23 cellular contexts compared by ENCODE assay signal in the genomic region with DNA sequence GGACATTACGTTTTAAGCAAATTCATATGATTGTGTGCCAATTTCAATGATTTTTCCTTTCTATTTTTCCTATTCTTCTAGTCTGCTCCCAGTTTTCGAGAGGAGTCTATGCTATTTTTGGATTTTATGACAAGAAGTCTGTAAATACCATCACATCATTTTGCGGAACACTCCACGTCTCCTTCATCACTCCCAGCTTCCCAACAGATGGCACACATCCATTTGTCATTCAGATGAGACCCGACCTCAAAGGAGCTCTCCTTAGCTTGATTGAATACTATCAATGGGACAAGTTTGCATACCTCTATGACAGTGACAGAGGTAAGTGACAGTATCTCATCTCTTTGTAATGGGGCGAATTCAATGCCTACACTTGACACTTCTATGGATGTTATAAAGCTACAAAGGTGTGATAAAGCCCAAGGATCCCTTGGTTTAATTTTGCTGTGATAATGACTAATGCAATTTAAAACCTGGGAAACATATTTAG.
DNase-seq lines count a peak whose midpoint lies in the region; ATAC-seq and TF ChIP-seq lines count a peak whose summit lies in the region.
"Had no signal": no experiment of that assay in that cellular context is flagged by ENCODE, and none has a peak within 500 bp of the region (broad histone marks: within the 10 kb centered on the region; RNA-seq: fewer than 3 reads in every experiment).

No MANE protein-coding gene starts in this region.

- H3K27ac Mint-ChIP-seq in GM23338, result no peak overlapping the region
- H3K27ac Mint-ChIP-seq in stimulated activated effector memory CD8-positive, alpha-beta T cell treated with anti-CD3 and anti-CD28 coated beads, Interleukin-12 subunit alpha, Interleukin-12 subunit beta, amount 100 ng/mL, for 72 hours, result no peak overlapping the region
- H3K27ac Mint-ChIP-seq: B cell; CD4-positive, alpha-beta T cell; CD8-positive, alpha-beta T cell had no signal

- DNase-seq in GM23338 (ENCODE audit: low spot score) (peak; percentile 17), mesendoderm (peak; percentile 5), SHP77 treated with DMSO at 0.1 percent for 48 hours (lab: John Stamatoyannopoulos, UW) (no peak)
- no peak for DNase-seq in stimulated activated effector memory CD8-positive, alpha-beta T cell treated with anti-CD3 and anti-CD28 coated beads, Interleukin-12 subunit alpha, Interleukin-12 subunit beta, amount 100 ng/mL, for 72 hours (ENCODE audit: low spot score in 2 of 2)
- DNase-seq: AML-193; Caco-2; Calu3; CD4-positive, alpha-beta T cell; CD8-positive, alpha-beta T cell; DMS 273 treated with DMSO at 0.1 percent for 48 hours; DMS153; DMS53; DMS79; DND-41; EL; GDM1 had no signal

- H3K18ac ChIP-seq in mesendoderm (ENCODE audit: low read length), result no peak overlapping the region

- H4K5ac ChIP-seq in mesendoderm (ENCODE audit: low read length), result no peak overlapping the region

- TF ChIP-seq EP300 in neural cell (conservative IDR thresholded peaks at IDR 0.05; ENCODE audit: poor library complexity, severe bottlenecking), result peak; percentile 97

- H3F3A ChIP-seq in GM23338 (replicated peaks; ENCODE audit: low read depth) (no peaks in the 10 kb centered on the region), neural cell (ENCODE audit: insufficient read depth, low read length, poor library complexity, severe bottlenecking) (peaks cover 4% of the 10 kb centered on the region)

- TF ChIP-seq RAD21 in neural cell (conservative IDR thresholded peaks at IDR 0.05), result peak; percentile 13

- H3K27ac ChIP-seq in GM23338 (ENCODE audit: low read depth), result no peak overlapping the region
- no peak overlapping the region for H3K27ac ChIP-seq in mesendoderm (ENCODE audit: low read depth, low read length)
- no peak overlapping the region for H3K27ac ChIP-seq in neural cell (ENCODE audit: low read length)
- H3K27ac ChIP-seq: 22Rv1; A549; BLaER1 treated with 17β-estradiol and CSF1 and Interleukin-3, amounts not matched to agents 10 nM and 100 nM; C4-2B had no signal

- WGBS in mesendoderm (ENCODE audit: extremely low coverage, insufficient coverage, low lambda C conversion rate), result no CpG with 5 or more reads among the region's 6 CpGs

- no peaks in the 10 kb centered on the region for H4K20me1 ChIP-seq in GM23338 (replicated peaks; ENCODE audit: insufficient read depth)
- peaks cover 21% of the 10 kb centered on the region for H4K20me1 ChIP-seq in neural cell (ENCODE audit: insufficient read depth)
- H4K20me1 ChIP-seq: BLaER1 treated with 17β-estradiol and CSF1 and Interleukin-3, amounts not matched to agents 10 nM and 100 nM had no signal

- no peak for ATAC-seq in GM23338
- no peak for ATAC-seq in stimulated activated effector memory CD8-positive, alpha-beta T cell treated with anti-CD3 and anti-CD28 coated beads, Interleukin-12 subunit alpha, Interleukin-12 subunit beta, amount 100 ng/mL, for 72 hours
- ATAC-seq: A549; CD8-positive, alpha-beta T cell; GM12878 had no signal

- no peak overlapping the region for H3K4ac ChIP-seq in mesendoderm (ENCODE audit: low read depth, low read length)

- no peak overlapping the region for H4K8ac ChIP-seq in mesendoderm (ENCODE audit: low read depth, low read length)

- peaks cover 3% of the 10 kb centered on the region for H3K4me1 Mint-ChIP-seq in GM23338
- no peaks in the 10 kb centered on the region for H3K4me1 Mint-ChIP-seq in stimulated activated effector memory CD8-positive, alpha-beta T cell treated with anti-CD3 and anti-CD28 coated beads, Interleukin-12 subunit alpha, Interleukin-12 subunit beta, amount 100 ng/mL, for 72 hours
- H3K4me1 Mint-ChIP-seq: B cell had no signal

- TF ChIP-seq CTCF in GM23338 (conservative IDR thresholded peaks at IDR 0.05; ENCODE audit: low read depth in 2 of 2), result no peak
- TF ChIP-seq CTCF in neural cell (IDR thresholded peaks at IDR 0.05; ENCODE audit: poor library complexity, severe bottlenecking), result no peak

- H2AFZ ChIP-seq in GM23338 (no peak overlapping the region), neural cell (ENCODE audit: low read depth, low read length) (no peak overlapping the region)

- no peaks in the 10 kb centered on the region for H3K27me3 ChIP-seq in GM23338 (ENCODE audit: insufficient read depth)
- no peaks in the 10 kb centered on the region for H3K27me3 ChIP-seq in mesendoderm (ENCODE audit: insufficient read depth, low read length, poor library complexity)
- no peaks in the 10 kb centered on the region for H3K27me3 ChIP-seq in neural cell (ENCODE audit: insufficient read depth, low read depth, low read length)
- H3K27me3 ChIP-seq: BLaER1 treated with 17β-estradiol and CSF1 and Interleukin-3, amounts not matched to agents 10 nM and 100 nM had no signal

- H3K9me2 ChIP-seq in GM23338 (ENCODE audit: insufficient read depth) (no peaks in the 10 kb centered on the region), neural cell (ENCODE audit: insufficient read depth, low read length) (no peaks in the 10 kb centered on the region)

- no peaks in the 10 kb centered on the region for H3K79me1 ChIP-seq in mesendoderm (ENCODE audit: low read length)

- H2AK5ac ChIP-seq in mesendoderm (ENCODE audit: low read length), result no peak overlapping the region

- no peak overlapping the region for H3K56ac ChIP-seq in mesendoderm (ENCODE audit: low read length)

- no peak overlapping the region for H3K9ac ChIP-seq in mesendoderm (ENCODE audit: low read length)
- no peak overlapping the region for H3K9ac ChIP-seq in neural cell (ENCODE audit: low read length)
- H3K9ac ChIP-seq: BLaER1 treated with 17β-estradiol and CSF1 and Interleukin-3, amounts not matched to agents 10 nM and 100 nM had no signal

- H3K4me2 ChIP-seq in GM23338 (no peak overlapping the region), mesendoderm (ENCODE audit: low read length) (no peak overlapping the region), neural cell (ENCODE audit: low read length) (no peak overlapping the region)
- H3K4me2 ChIP-seq: A549; BLaER1 treated with 17β-estradiol and CSF1 and Interleukin-3, amounts not matched to agents 10 nM and 100 nM had no signal

- H3K9me3 ChIP-seq in neural cell (ENCODE audit: low read length), result no peaks in the 10 kb centered on the region
- H3K9me3 ChIP-seq: A549; BLaER1 treated with 17β-estradiol and CSF1 and Interleukin-3, amounts not matched to agents 10 nM and 100 nM; Caco-2 had no signal

- H3K4me1 ChIP-seq in GM23338 (ENCODE audit: insufficient read depth) (no peaks in the 10 kb centered on the region), mesendoderm (ENCODE audit: control insufficient read depth, low read depth, low read length) (no peaks in the 10 kb centered on the region)
- H3K4me1 ChIP-seq: A549; BLaER1 treated with 17β-estradiol and CSF1 and Interleukin-3, amounts not matched to agents 10 nM and 100 nM; Caco-2 had no signal

- no peak overlapping the region for H2BK120ac ChIP-seq in mesendoderm (ENCODE audit: low read depth, low read length)

- H3K4me3 Mint-ChIP-seq in GM23338, result no peak overlapping the region
- H3K4me3 Mint-ChIP-seq in stimulated activated effector memory CD8-positive, alpha-beta T cell treated with anti-CD3 and anti-CD28 coated beads, Interleukin-12 subunit alpha, Interleukin-12 subunit beta, amount 100 ng/mL, for 72 hours, result no peak overlapping the region
- H3K4me3 Mint-ChIP-seq: B cell; CD4-positive, alpha-beta T cell; CD8-positive, alpha-beta T cell had no signal

- H3K9me3 Mint-ChIP-seq in GM23338, result no peaks in the 10 kb centered on the region
- H3K9me3 Mint-ChIP-seq in stimulated activated effector memory CD8-positive, alpha-beta T cell treated with anti-CD3 and anti-CD28 coated beads, Interleukin-12 subunit alpha, Interleukin-12 subunit beta, amount 100 ng/mL, for 72 hours, result peaks cover 26% of the 10 kb centered on the region

- H3K4me3 ChIP-seq in GM23338 (no peak overlapping the region), mesendoderm (ENCODE audit: low read length) (no peak overlapping the region), neural cell (ENCODE audit: low read length) (no peak overlapping the region)
- H3K4me3 ChIP-seq: A549; BLaER1 treated with 17β-estradiol and CSF1 and Interleukin-3, amounts not matched to agents 10 nM and 100 nM; GM12878 had no signal

- H2BK5ac ChIP-seq in mesendoderm (ENCODE audit: low read length), result no peak overlapping the region

- no peaks in the 10 kb centered on the region for H3K27me3 Mint-ChIP-seq in GM23338 (ENCODE audit: insufficient read depth, low read depth, poor library complexity)
- H3K27me3 Mint-ChIP-seq: B cell; CD4-positive, alpha-beta T cell had no signal

- H2BK15ac ChIP-seq in mesendoderm (replicated peaks; ENCODE audit: low read depth), result no peak overlapping the region

- no peaks in the 10 kb centered on the region for H3K36me3 Mint-ChIP-seq in GM23338 (ENCODE audit: low read depth)
- H3K36me3 Mint-ChIP-seq in stimulated activated effector memory CD8-positive, alpha-beta T cell treated with anti-CD3 and anti-CD28 coated beads, Interleukin-12 subunit alpha, Interleukin-12 subunit beta, amount 100 ng/mL, for 72 hours, result no peaks in the 10 kb centered on the region
- H3K36me3 Mint-ChIP-seq: CD8-positive, alpha-beta T cell had no signal

- H3K23ac ChIP-seq in mesendoderm (ENCODE audit: low read length), result no peak overlapping the region

- H3K36me3 ChIP-seq in GM23338 (ENCODE audit: insufficient read depth) (no peaks in the 10 kb centered on the region), mesendoderm (ENCODE audit: control insufficient read depth, insufficient read depth, low read length) (no peaks in the 10 kb centered on the region), neural cell (ENCODE audit: insufficient read depth, low read length) (peaks cover 8% of the 10 kb centered on the region)
- H3K36me3 ChIP-seq: BLaER1 treated with 17β-estradiol and CSF1 and Interleukin-3, amounts not matched to agents 10 nM and 100 nM had no signal

- H3K79me2 ChIP-seq in GM23338 (replicated peaks; ENCODE audit: insufficient read depth), result no peaks in the 10 kb centered on the region
- no peaks in the 10 kb centered on the region for H3K79me2 ChIP-seq in mesendoderm (ENCODE audit: control insufficient read depth, insufficient read depth, low read length)
- H3K79me2 ChIP-seq in neural cell (replicated peaks; ENCODE audit: insufficient read depth, low read length), result peaks cover 26% of the 10 kb centered on the region

TF ChIP-seq in GM23338, 12 proteins besides CTCF, POLR2A, EP300 and RAD21 (continues in another document):
- no peak for TF ChIP-seq EZH2 (IDR thresholded peaks at IDR 0.05; ENCODE audit: low read depth, unreplicated experiment)

TF ChIP-seq in neural cell, 6 proteins besides CTCF, POLR2A, EP300 and RAD21 (continues in another document):
- no peak for TF ChIP-seq EZH2 (IDR thresholded peaks at IDR 0.05; ENCODE audit: borderline replicate concordance, insufficient read depth, low read length, poor library complexity, severe bottlenecking)
- peak; percentile 93 for TF ChIP-seq POLR2AphosphoS5 (IDR thresholded peaks at IDR 0.05)

Comparison
In these comparisons a context has a peak if more than half of its experiments do, and no peak if none do; other contexts are left out.
1. DNase-seq: peak in GM23338 (single experiment) and mesendoderm (single experiment); none in stimulated activated effector memory CD8-positive, alpha-beta T cell treated with anti-CD3 and anti-CD28 coated beads, Interleukin-12 subunit alpha, Interleukin-12 subunit beta, amount 100 ng/mL, for 72 hours (0 of 2) and SHP77 treated with DMSO at 0.1 percent for 48 hours (single experiment).